ENCODE assay signal across 8 cellular contexts in the genomic region with DNA sequence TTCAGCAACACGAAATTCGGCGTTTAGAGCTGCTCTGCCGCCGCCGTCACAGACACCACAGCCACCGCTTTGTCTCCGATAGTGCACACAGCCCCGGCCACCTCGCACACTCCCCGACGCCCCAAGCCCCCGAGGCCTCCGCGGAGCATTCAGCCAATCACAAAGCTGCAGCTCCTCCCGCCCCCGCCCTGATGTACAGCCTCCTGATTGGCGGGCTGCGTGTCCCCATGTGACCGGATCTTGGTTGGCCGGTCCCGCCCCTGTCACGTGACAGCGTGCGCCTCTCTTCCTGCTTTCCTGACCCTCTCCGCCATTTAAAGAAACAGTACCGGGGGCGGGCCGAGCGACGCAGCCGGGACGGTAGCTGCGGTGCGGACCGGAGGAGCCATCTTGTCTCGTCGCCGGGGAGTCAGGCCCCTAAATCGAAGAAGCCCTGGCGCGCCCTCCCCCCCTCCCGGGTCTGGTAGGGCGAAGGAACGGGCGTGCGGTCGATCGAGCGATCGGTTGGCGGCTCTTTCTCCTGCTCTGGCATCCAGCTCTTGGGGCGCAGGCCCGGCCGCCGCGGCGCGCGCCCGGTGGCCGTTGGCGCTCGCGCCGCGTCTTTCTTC. TPM values are rescaled to one million over a fixed set of nuclear protein-coding genes. Genes with fewer than 3 reads are reported as not detected.
DNase-seq lines count a peak whose midpoint lies in the region; ATAC-seq and TF ChIP-seq lines count a peak whose summit lies in the region.

A gene (plus strand): TSS at position 342 of the 608 bp plus-strand sequence.

- peak within 1 kb of the TSS; percentile 69 for H3K4me3 ChIP-seq in CD8-positive, alpha-beta T cell (ENCODE audit: low read depth, low read length)
- peak within 1 kb of the TSS; percentile 70 for H3K4me3 ChIP-seq in effector memory CD4-positive, alpha-beta T cell (ENCODE audit: insufficient read depth, low read depth, low read length, poor library complexity, severe bottlenecking)

- H3K27me3 Mint-ChIP-seq in CD8-positive, alpha-beta T cell (ENCODE audit: low read depth): no peaks in the 10 kb centered on the region

- CTCF ChIA-PET in CD8-positive, alpha-beta T cell (lab: Charles Lee): interaction anchor here (0.9 to 2.6 kb wide), 8 partner anchors 9 to 116 kb away, joined by 3 to 12 read pairs (median 6); no protein-coding TSS in a partner anchor
- CTCF ChIA-PET in activated CD8-positive, alpha-beta memory T cell treated with anti-CD3 and anti-CD28 coated beads for 36 hours (lab: Charles Lee): interaction anchor here (0.6 to 3.0 kb wide), 5 partner anchors 11 to 334 kb away, joined by 3 to 11 read pairs (median 5); a partner anchor contains a TSS

- POLR2A ChIA-PET in CD8-positive, alpha-beta T cell (lab: Charles Lee): interaction anchor here (0.6 to 4.1 kb wide), 26 partner anchors 10 to 662 kb away, joined by 3 to 36 read pairs (median 5); a partner anchor contains a TSS
- POLR2A ChIA-PET in activated CD8-positive, alpha-beta memory T cell treated with anti-CD3 and anti-CD28 coated beads for 36 hours (lab: Charles Lee): interaction anchor here (0.7 to 3.2 kb wide), 10 partner anchors 10 to 1875 kb away, joined by 3 to 35 read pairs (median 5); a partner anchor contains a TSS

- peaks cover 48% of the 10 kb centered on the region for H3K9me3 ChIP-seq in CD8-positive, alpha-beta T cell (ENCODE audit: low read length)
- H3K9me3 ChIP-seq in effector memory CD4-positive, alpha-beta T cell (ENCODE audit: control insufficient read depth, low read length): peaks cover 18% of the 10 kb centered on the region

- DNase-seq in CD8-positive, alpha-beta T cell: peak; percentile 94 to 98 (median 96)
- DNase-seq in HS-5 (ENCODE audit: low read depth) (peak; percentile 88), lung microvascular endothelial cell (ENCODE audit: low read depth in 2 of 2) (peak; percentile 99)
- peak; percentile 90 for DNase-seq in NK-92 treated with Interleukin-12 subunit alpha and Interleukin-12 subunit beta, amount 100 ng/mL, for 24 hours (lab: John Stamatoyannopoulos, UW)
- DNase-seq in effector memory CD4-positive, alpha-beta T cell: peak; percentile 95 to 97 (median 97)
- peak; percentile 96 to 97 (median 96) for DNase-seq in stimulated activated CD4-positive, alpha-beta T cell treated with anti-CD3 and anti-CD28 coated beads, TNF-alpha, amount 100 ng/mL, for 48 hours (ENCODE audit: low read depth in 3 of 3)

- H3K9me3 Mint-ChIP-seq in CD8-positive, alpha-beta T cell: peaks cover 51% of the 10 kb centered on the region

- peak; percentile 93 for ATAC-seq in CD8-positive, alpha-beta T cell
- ATAC-seq in GM19468 (IDR thresholded peaks at IDR 0.05; ENCODE audit: extremely low read depth, unreplicated experiment): peak; percentile 56

- H3K36me3 ChIP-seq in CD8-positive, alpha-beta T cell (ENCODE audit: insufficient read depth, low read length): peaks cover 18% of the 10 kb centered on the region
- peaks cover 31% of the 10 kb centered on the region for H3K36me3 ChIP-seq in effector memory CD4-positive, alpha-beta T cell (ENCODE audit: control insufficient read depth, insufficient read depth, low read length)

- H3K36me3 Mint-ChIP-seq in CD8-positive, alpha-beta T cell: peaks cover 65% of the 10 kb centered on the region

- H3K4me1 ChIP-seq in CD8-positive, alpha-beta T cell (ENCODE audit: insufficient read depth, low read length): peaks cover 21% of the 10 kb centered on the region
- peaks cover 13% of the 10 kb centered on the region for H3K4me1 ChIP-seq in effector memory CD4-positive, alpha-beta T cell (ENCODE audit: control insufficient read depth, insufficient read depth, low read length, poor library complexity, severe bottlenecking)

- H3K4me1 Mint-ChIP-seq in CD8-positive, alpha-beta T cell (ENCODE audit: low read depth): peaks cover 51% of the 10 kb centered on the region

- peak within 1 kb of the TSS; percentile 97 for H3K4me3 Mint-ChIP-seq in CD8-positive, alpha-beta T cell

- H3K27ac Mint-ChIP-seq in CD8-positive, alpha-beta T cell: peak within 1 kb of the TSS; percentile 98

- no peak for TF ChIP-seq CTCF in CD8-positive, alpha-beta T cell (IDR thresholded peaks at IDR 0.05)

- intact Hi-C loops in CD8-positive, alpha-beta T cell (cut with DNase I, micrococcal nuclease): loop anchor here (1.0 to 10.0 kb wide), 18 partner anchors 26 to 1446 kb away; a partner anchor contains a TSS

- peak within 1 kb of the TSS; percentile 75 for H3K27ac ChIP-seq in CD8-positive, alpha-beta T cell (ENCODE audit: low read depth, low read length)
- peak within 1 kb of the TSS; percentile 94 for H3K27ac ChIP-seq in effector memory CD4-positive, alpha-beta T cell (ENCODE audit: insufficient read depth, low read length, poor library complexity, severe bottlenecking)

- H3K27me3 ChIP-seq in CD8-positive, alpha-beta T cell (ENCODE audit: insufficient read depth, low read length): no peaks in the 10 kb centered on the region
- no peaks in the 10 kb centered on the region for H3K27me3 ChIP-seq in effector memory CD4-positive, alpha-beta T cell (replicated peaks; ENCODE audit: control insufficient read depth, insufficient read depth, low read length, poor library complexity, severe bottlenecking)

RNA-seq across cellular contexts. Expression of the gene that starts here (rescaled TPM):
- 10 to 100 TPM; 74.9 to 79.0 TPM for total RNA-seq in CD8-positive, alpha-beta T cell
- 10 to 100 TPM; 42.7 to 44.9 TPM for total RNA-seq in activated CD8-positive, alpha-beta memory T cell treated with anti-CD3 and anti-CD28 coated beads for 36 hours
- 25.5 and 37.3 TPM in 2 replicates for total RNA-seq in lung microvascular endothelial cell

Comparison
In these comparisons a context has a peak if more than half of its experiments do, and no peak if none do; other contexts are left out.
1. Peak in every context shown above with its lines: DNase-seq, ATAC-seq, H3K4me3 ChIP-seq and H3K27ac ChIP-seq.